ENCODE assay signal across 16 cellular contexts in genomic region chr1:37069406-37069805, GRCh38. TPM values are rescaled to one million over a fixed set of nuclear protein-coding genes. Genes with fewer than 3 reads are reported as not detected.
A peak's percentile ranks its signal among the peaks of the same experiment; 100 is the strongest.
DNase-seq lines count a peak whose midpoint lies in the region; ATAC-seq and TF ChIP-seq lines count a peak whose summit lies in the region.
"Had no signal": no experiment of that assay in that cellular context is flagged by ENCODE, and none has a peak within 500 bp of the region (broad histone marks: within the 10 kb centered on the region; RNA-seq: fewer than 3 reads in every experiment).

No MANE protein-coding gene starts in this region.

- no peak overlapping the region for H3K14ac ChIP-seq in neuronal stem cell (ENCODE audit: low read length)

- H3K27me3 ChIP-seq in neuronal stem cell (ENCODE audit: control insufficient read depth in 3 of 3, insufficient read depth in 3 of 3, low read depth in 1 of 3, low read length in 3 of 3): peaks cover 0 to 47% (median 0%) of the 10 kb centered on the region in 3 experiments
- peaks cover 0 to 86% (median 0%) of the 10 kb centered on the region in 4 donors for H3K27me3 ChIP-seq in esophagus squamous epithelium
- H3K27me3 ChIP-seq: BE2C had no signal

- peak overlapping the region; percentile 77 for H2BK12ac ChIP-seq in neuronal stem cell (ENCODE audit: low read length)

- peaks cover 64% of the 10 kb centered on the region for H3K4me1 Mint-ChIP-seq in glutamatergic neuron (ENCODE audit: low read depth, unreplicated experiment)
- H3K4me1 Mint-ChIP-seq: CD4-positive, alpha-beta memory T cell had no signal

- H3K23ac ChIP-seq in neuronal stem cell (ENCODE audit: low read depth, low read length, poor library complexity): no peak overlapping the region

- H3K36me3 ChIP-seq in neuronal stem cell (replicated peaks in 1 of 2; ENCODE audit: control insufficient read depth in 2 of 2, insufficient read depth in 2 of 2, low read length in 2 of 2): no peaks in the 10 kb centered on the region
- no peaks in the 10 kb centered on the region for H3K36me3 ChIP-seq in esophagus squamous epithelium
- H3K36me3 ChIP-seq: BE2C had no signal

- H2AFZ ChIP-seq in neuronal stem cell (ENCODE audit: low read length): no peak overlapping the region

- ATAC-seq in GM18519 (IDR thresholded peaks at IDR 0.05; ENCODE audit: low FRiP score, unreplicated experiment): no peak
- ATAC-seq: A549, HCT116, K562 had no signal

- H4K8ac ChIP-seq in neuronal stem cell (ENCODE audit: low read depth, low read length): no peak overlapping the region

- H3K4ac ChIP-seq in neuronal stem cell (ENCODE audit: low read length): no peak overlapping the region

- H3K9ac ChIP-seq in neuronal stem cell (ENCODE audit: low read depth, low read length, poor library complexity): no peak overlapping the region

- no peak overlapping the region for H3K4me2 ChIP-seq in neuronal stem cell (ENCODE audit: insufficient read depth, low read length, poor library complexity, severe bottlenecking)
- H3K4me2 ChIP-seq: A549 had no signal

- peak overlapping the region; percentile 63 for H3K4me3 Mint-ChIP-seq in glutamatergic neuron (ENCODE audit: unreplicated experiment)
- H3K4me3 Mint-ChIP-seq: CD4-positive, alpha-beta memory T cell had no signal

- H3K27ac ChIP-seq in neuronal stem cell (replicated peaks; ENCODE audit: low read length) (no peak overlapping the region), esophagus squamous epithelium (no peak overlapping the region)
- H3K27ac ChIP-seq: A549, C4-2B had no signal

- H3K18ac ChIP-seq in neuronal stem cell (ENCODE audit: low read length): peak overlapping the region; percentile 76

- no peaks in the 10 kb centered on the region for H3K79me1 ChIP-seq in neuronal stem cell (ENCODE audit: low read depth, low read length)

- H3K4me1 ChIP-seq in neuronal stem cell (ENCODE audit: control insufficient read depth in 2 of 2, insufficient read depth in 1 of 2, low read depth in 1 of 2, low read length in 2 of 2) (peaks cover 0 to 20% of the 10 kb centered on the region in 2 donors), esophagus squamous epithelium (no peaks in the 10 kb centered on the region)
- H3K4me1 ChIP-seq: A549 had no signal

- H3K27ac Mint-ChIP-seq in glutamatergic neuron (ENCODE audit: unreplicated experiment): peak overlapping the region; percentile 96
- H3K27ac Mint-ChIP-seq: CD4-positive, alpha-beta memory T cell had no signal

- H2BK15ac ChIP-seq in neuronal stem cell (ENCODE audit: low read length): no peak overlapping the region

- H2BK120ac ChIP-seq in neuronal stem cell (ENCODE audit: low read depth, low read length): no peak overlapping the region

- peak overlapping the region; percentile 9 for H2AK5ac ChIP-seq in neuronal stem cell (ENCODE audit: low read depth, low read length)

- no peak for TF ChIP-seq CTCF in glutamatergic neuron (IDR thresholded peaks at IDR 0.05; ENCODE audit: partially characterized antibody, unreplicated experiment)
- TF ChIP-seq CTCF in esophagus squamous epithelium (IDR thresholded peaks at IDR 0.05): no peak

- peaks cover 8% of the 10 kb centered on the region for H3K9me3 Mint-ChIP-seq in glutamatergic neuron (ENCODE audit: unreplicated experiment)
- H3K9me3 Mint-ChIP-seq: CD4-positive, alpha-beta memory T cell had no signal

- H3K27me3 Mint-ChIP-seq in glutamatergic neuron (ENCODE audit: unreplicated experiment): peaks cover 23% of the 10 kb centered on the region

- H3K4me3 ChIP-seq in neuronal stem cell (ENCODE audit: low read length in 2 of 2): no peak overlapping the region
- no peak overlapping the region for H3K4me3 ChIP-seq in esophagus squamous epithelium
- H3K4me3 ChIP-seq: A549, K562 had no signal

- TF ChIP-seq POLR2A in esophagus squamous epithelium (IDR thresholded peaks at IDR 0.05): no peak

- no peaks in the 10 kb centered on the region for H3K36me3 Mint-ChIP-seq in glutamatergic neuron (ENCODE audit: unreplicated experiment)
- H3K36me3 Mint-ChIP-seq: CD4-positive, alpha-beta memory T cell had no signal

- H2BK5ac ChIP-seq in neuronal stem cell (ENCODE audit: low read length): no peak overlapping the region

- peak; percentile 33 for DNase-seq in NCI-H2171 treated with DMSO at 0.1 percent for 48 hours (lab: John Stamatoyannopoulos, UW)
- DNase-seq in NCI-H2171 (lab: John Stamatoyannopoulos, UW): no peak
- peak; percentile 93 for DNase-seq in NCI-H82 (lab: John Stamatoyannopoulos, UW)
- DNase-seq in glutamatergic neuron: no peak
- no peak for DNase-seq in neuronal stem cell (ENCODE audit: low spot score)
- no peak for DNase-seq in esophagus squamous epithelium (lab: John Stamatoyannopoulos, UW)
- no peak for DNase-seq in NCI-H128 (lab: John Stamatoyannopoulos, UW; ENCODE audit: unreplicated experiment)
- DNase-seq: CD4-positive, alpha-beta memory T cell had no signal

- no peak overlapping the region for H4K91ac ChIP-seq in neuronal stem cell (ENCODE audit: low read depth, low read length, poor library complexity)

- intact Hi-C loops in esophagus squamous epithelium (cut with DNase I): no loop called here

- no CpG with 5 or more reads among the region's 4 CpGs for WGBS in neuronal stem cell (ENCODE audit: extremely low coverage in 2 of 2, insufficient read length in 2 of 2, insufficient replicate concordance in 1 of 2), 2 donors
- WGBS in esophagus squamous epithelium, 2 donors: 85 to 98% methylated on average over 4 of the region's 4 CpGs

- no peaks in the 10 kb centered on the region for H3K9me3 ChIP-seq in neuronal stem cell (replicated peaks in 1 of 2; ENCODE audit: control insufficient read depth in 2 of 2, insufficient read depth in 1 of 2, low read depth in 1 of 2, low read length in 2 of 2)
- H3K9me3 ChIP-seq in esophagus squamous epithelium: no peaks in the 10 kb centered on the region
- H3K9me3 ChIP-seq: A549, BE2C had no signal

RNA-seq across cellular contexts. Expression of gene GRIK3, which starts 35.1 kb away (rescaled TPM):
- total RNA-seq in glutamatergic neuron (ENCODE audit: unreplicated experiment) (60.1 TPM), esophagus squamous epithelium (under 1 TPM in 3 of 4 donors, not detected in 1; 0.11 to 0.38 (median 0.21) TPM)
- polyA plus RNA-seq in neuronal stem cell (2013, experiment 1 of 2): 1.2 TPM
- polyA plus RNA-seq in neuronal stem cell (2013, experiment 2 of 2): 1.1 TPM
- total RNA-seq: CD4-positive, alpha-beta memory T cell; H4; K562 had no signal
- polyA plus RNA-seq: A549; AG04450; CD4-positive, alpha-beta memory T cell; K562 had no signal

Comparison
In these comparisons a context has a peak if more than half of its experiments do, and no peak if none do; other contexts are left out.
1. DNase-seq: peak in NCI-H2171 treated with DMSO at 0.1 percent for 48 hours (single experiment) and NCI-H82 (single experiment); none in NCI-H2171 (single experiment), glutamatergic neuron (single experiment), neuronal stem cell (single experiment), esophagus squamous epithelium (single experiment) and NCI-H128 (single experiment).
2. RNA of gene GRIK3, which starts 35.1 kb away (total RNA-seq): 60.1 TPM in glutamatergic neuron (single experiment); 0.11 to 0.38 TPM in esophagus squamous epithelium; every median in the first group is over 10 times any median in the second.